ENCODE assay signal across 28 cellular contexts in genomic region chr13:109771926-109772325, GRCh38.
"Had no signal": no experiment of that assay in that cellular context is flagged by ENCODE, and none has a peak within 500 bp of the region (broad histone marks: within the 10 kb centered on the region; RNA-seq: fewer than 3 reads in every experiment).

No MANE protein-coding gene starts in this region.

- H3K4me1 ChIP-seq: pancreas, prostate gland had no signal

- H3K9me3 ChIP-seq: neutrophil, pancreas, prostate gland, right lobe of liver, sigmoid colon, stomach, suprapubic skin, testis, tibial artery, upper lobe of right lung, uterus had no signal

- H3K4me3 Mint-ChIP-seq: naive B cell; naive thymus-derived CD8-positive, alpha-beta T cell; natural killer cell treated with Interleukin-12 subunit alpha and Interleukin-12 subunit beta and Interleukin-15 and Interleukin-18, amount 100 ng/mL, for 72 hours; nephron progenitor cell; neural crest cell; stimulated activated effector memory CD8-positive, alpha-beta T cell treated with anti-CD3 and anti-CD28 coated beads, Interleukin-12 subunit alpha, Interleukin-12 subunit beta, amount 100 ng/mL, for 72 hours; stimulated activated naive B cell treated with anti-CD40 and anti-IgM and Interleukin-4, amounts not matched to agents 10 μg/mL and 1 μg/mL and 100 μg/mL, for 72 hours; stimulated activated naive CD8-positive, alpha-beta T cell treated with anti-CD3 and anti-CD28 coated beads, Interleukin-15, Interleukin-2, amounts not matched to agents 100 ng/mL and 50 ng/mL, for 24 hours; type B pancreatic cell had no signal

- H3K36me3 Mint-ChIP-seq: naive B cell; natural killer cell treated with Interleukin-12 subunit alpha and Interleukin-12 subunit beta and Interleukin-15 and Interleukin-18, amount 100 ng/mL, for 72 hours; stimulated activated effector memory CD8-positive, alpha-beta T cell treated with anti-CD3 and anti-CD28 coated beads, Interleukin-12 subunit alpha, Interleukin-12 subunit beta, amount 100 ng/mL, for 72 hours had no signal

- H3K27ac ChIP-seq: neutrophil, pancreas, prostate gland, right lobe of liver, sigmoid colon, stomach, suprapubic skin, testis, tibial artery, upper lobe of right lung, uterus had no signal

- H3K27me3 ChIP-seq: neutrophil, pancreas, right lobe of liver, sigmoid colon, stomach, suprapubic skin, testis, tibial artery, upper lobe of right lung, uterus had no signal

- DNase-seq: naive B cell; naive thymus-derived CD8-positive, alpha-beta T cell; nephron progenitor cell; nucleus accumbens; pancreas; right lobe of liver; sigmoid colon; small intestine; stimulated activated CD4-positive, alpha-beta T cell treated with anti-CD3 and anti-CD28 coated beads, Interleukin-15, amount 100 ng/mL, for 24 hours; stimulated activated CD4-positive, alpha-beta T cell treated with anti-CD3 and anti-CD28 coated beads, Interleukin-2, amount 100 ng/mL, for 24 hours; stimulated activated CD4-positive, alpha-beta T cell treated with anti-CD3 and anti-CD28 coated beads, Interleukin-2, amount 100 ng/mL, for 48 hours; stimulated activated CD4-positive, alpha-beta T cell treated with anti-CD3 and anti-CD28 coated beads, Interleukin-4, amount 100 ng/mL, for 24 hours; stimulated activated naive B cell treated with anti-CD40 and anti-IgM and Interleukin-4, amounts not matched to agents 10 μg/mL and 1 μg/mL and 100 μg/mL, for 72 hours; stimulated activated naive CD4-positive, alpha-beta T cell treated with Interleukin-2 at 50 U/mL for 16 hours; stomach; substantia nigra; testis; tibial artery; upper lobe of right lung; uterus had no signal

- H3K4me3 ChIP-seq: pancreas, prostate gland, right lobe of liver, sigmoid colon, stomach, suprapubic skin, testis, tibial artery, upper lobe of right lung, uterus had no signal

- H3K36me3 ChIP-seq: uterus had no signal

- H3K27ac Mint-ChIP-seq: natural killer cell treated with Interleukin-12 subunit alpha and Interleukin-12 subunit beta and Interleukin-15 and Interleukin-18, amount 100 ng/mL, for 72 hours; nephron progenitor cell; stimulated activated effector memory CD8-positive, alpha-beta T cell treated with anti-CD3 and anti-CD28 coated beads, Interleukin-12 subunit alpha, Interleukin-12 subunit beta, amount 100 ng/mL, for 72 hours; stimulated activated naive B cell treated with anti-CD40 and anti-IgM and Interleukin-4, amounts not matched to agents 10 μg/mL and 1 μg/mL and 100 μg/mL, for 72 hours; stimulated activated naive CD8-positive, alpha-beta T cell treated with anti-CD3 and anti-CD28 coated beads, Interleukin-15, Interleukin-2, amounts not matched to agents 100 ng/mL and 50 ng/mL, for 24 hours; type B pancreatic cell had no signal

- H3K27me3 Mint-ChIP-seq: naive B cell; naive thymus-derived CD8-positive, alpha-beta T cell; natural killer cell treated with Interleukin-12 subunit alpha and Interleukin-12 subunit beta and Interleukin-15 and Interleukin-18, amount 100 ng/mL, for 72 hours; stimulated activated naive B cell treated with anti-CD40 and anti-IgM and Interleukin-4, amounts not matched to agents 10 μg/mL and 1 μg/mL and 100 μg/mL, for 72 hours; stimulated activated naive CD8-positive, alpha-beta T cell treated with anti-CD3 and anti-CD28 coated beads, Interleukin-15, Interleukin-2, amounts not matched to agents 100 ng/mL and 50 ng/mL, for 24 hours; type B pancreatic cell had no signal

- ATAC-seq: naive thymus-derived CD8-positive, alpha-beta T cell; natural killer cell treated with Interleukin-12 subunit alpha and Interleukin-12 subunit beta and Interleukin-15 and Interleukin-18, amount 100 ng/mL, for 72 hours; pancreas; stimulated activated effector memory CD8-positive, alpha-beta T cell treated with anti-CD3 and anti-CD28 coated beads, Interleukin-12 subunit alpha, Interleukin-12 subunit beta, amount 100 ng/mL, for 72 hours; stimulated activated naive B cell treated with anti-CD40 and anti-IgM and Interleukin-4, amounts not matched to agents 10 μg/mL and 1 μg/mL and 100 μg/mL, for 72 hours; upper lobe of right lung had no signal
